In the genomic region with DNA sequence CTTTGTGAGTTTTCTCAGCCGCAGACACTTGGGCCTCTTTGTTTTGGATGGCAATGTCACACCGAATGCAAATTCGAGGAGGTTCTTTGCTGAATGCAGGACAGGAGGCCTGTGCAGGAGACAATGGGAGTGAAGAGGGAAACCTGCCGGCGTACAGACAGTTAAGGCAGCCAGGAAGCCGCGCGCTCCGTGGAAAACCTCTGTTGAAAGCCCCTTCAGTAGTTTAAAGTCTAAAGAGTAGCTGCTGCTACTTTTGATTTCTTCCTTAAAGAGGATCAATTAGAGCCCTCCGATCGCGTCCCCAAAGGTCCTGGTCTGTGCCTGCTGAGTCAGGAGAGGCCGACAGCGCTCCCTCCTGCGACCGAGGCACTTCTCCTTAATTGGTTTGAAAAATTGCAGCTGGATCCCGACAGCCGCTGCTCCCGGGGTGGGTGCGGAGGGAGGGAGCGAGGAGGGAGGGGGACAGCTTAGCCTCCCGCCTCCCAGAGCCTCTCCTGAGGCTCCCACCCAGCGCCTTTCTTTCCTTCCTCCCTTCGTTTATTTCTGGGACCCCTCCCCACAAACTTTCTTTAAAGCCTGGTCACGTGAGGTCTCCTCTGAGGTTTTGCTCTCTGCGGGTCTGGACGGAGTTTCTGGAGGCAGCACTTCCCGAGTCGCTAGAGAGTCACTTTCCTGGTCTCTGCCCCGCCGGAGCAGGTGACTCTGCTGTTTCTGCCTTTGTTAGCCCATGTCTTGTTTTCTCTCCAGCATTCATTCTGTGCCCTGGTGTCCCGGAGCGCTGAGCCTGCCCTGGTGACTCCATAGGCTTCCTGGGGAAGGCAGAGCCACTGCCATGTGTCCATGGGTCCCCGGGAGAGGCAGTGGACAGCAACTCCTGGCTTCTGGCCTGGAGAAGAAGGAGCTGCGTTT, we compare ENCODE assay signal across 8 cellular contexts. TPM values are rescaled to one million over a fixed set of nuclear protein-coding genes. Genes with fewer than 3 reads are reported as not detected.
DNase-seq lines count a peak whose midpoint lies in the region; ATAC-seq and TF ChIP-seq lines count a peak whose summit lies in the region.

No MANE protein-coding gene starts in this region.

- no peaks in the 10 kb centered on the region for H3F3A ChIP-seq in SK-N-SH (replicated peaks; ENCODE audit: insufficient read depth)

- H3K9me2 ChIP-seq in SK-N-SH, result no peaks in the 10 kb centered on the region

- H4K20me1 ChIP-seq in SK-N-SH (ENCODE audit: insufficient read depth), result no peaks in the 10 kb centered on the region

- TF ChIP-seq EP300 in SK-N-SH (IDR thresholded peaks at IDR 0.05; ENCODE audit: borderline replicate concordance in 1 of 2, low read depth in 1 of 2, low read length in 1 of 2) (no peak), esophagus muscularis mucosa (IDR thresholded peaks at IDR 0.05) (no peak)

- H3K4me3 ChIP-seq in AG04449 (ENCODE audit: low read depth, low read length) (peak overlapping the region; percentile 56), HL-60 (replicated peaks; ENCODE audit: insufficient read depth, low read length) (peak overlapping the region; percentile 47), SK-N-SH (ENCODE audit: low read depth in 2 of 2, low read length in 1 of 2) (peak overlapping the region in 1 of 2 experiments; percentile 24; a peak in 2 of 4 replicates), esophagus muscularis mucosa (peak overlapping the region; percentile 61 to 66 (median 64)), mucosa of descending colon (no peak overlapping the region)

- no peaks in the 10 kb centered on the region for H3K36me3 ChIP-seq in SK-N-SH (replicated peaks in 1 of 2; ENCODE audit: control insufficient read depth in 1 of 2, insufficient read depth in 2 of 2, low read length in 1 of 2)
- H3K36me3 ChIP-seq in esophagus muscularis mucosa, result no peaks in the 10 kb centered on the region
- H3K36me3 ChIP-seq in mucosa of descending colon (ENCODE audit: low read depth), result no peaks in the 10 kb centered on the region

- CTCF ChIA-PET in AG04449 (lab: Yijun Ruan, JAX) (interaction anchor here (0.9 to 1.5 kb wide), 7 partner anchors 9 to 713 kb away, joined by 3 to 6 read pairs (median 5); no protein-coding TSS in a partner anchor), SK-N-SH (lab: Yijun Ruan, JAX) (no interaction called here)

- H2AFZ ChIP-seq in SK-N-SH (ENCODE audit: low read depth), result peak overlapping the region; percentile 51; the same call in 1 of the 2 replicates

- H3K9ac ChIP-seq in SK-N-SH, result no peak overlapping the region

- TF ChIP-seq RAD21 in SK-N-SH (IDR thresholded peaks at IDR 0.05; ENCODE audit: low read length), result no peak

- H3K27me3 ChIP-seq in HL-60 (ENCODE audit: insufficient read depth, poor library complexity, severe bottlenecking), result no peaks in the 10 kb centered on the region
- H3K27me3 ChIP-seq in SK-N-SH (ENCODE audit: insufficient read depth), result no peaks in the 10 kb centered on the region
- no peaks in the 10 kb centered on the region for H3K27me3 ChIP-seq in esophagus muscularis mucosa

- POLR2A ChIA-PET in AG04449 (lab: Yijun Ruan, JAX), result interaction anchor here (0.6 kb wide), 1 partner anchor 540 kb away, joined by 3 read pairs; no protein-coding TSS in a partner anchor
- POLR2A ChIA-PET in SK-N-SH (lab: Yijun Ruan, JAX), result no interaction called here

- TF ChIP-seq CTCF in AG04449 (IDR thresholded peaks at IDR 0.05; ENCODE audit: insufficient read depth, low read length, missing control alignments) (peak; percentile 6), HL-60 (IDR thresholded peaks at IDR 0.05; ENCODE audit: insufficient read depth, low read length) (no peak), SK-N-SH (IDR thresholded peaks at IDR 0.05) (no peak), esophagus muscularis mucosa (IDR thresholded peaks at IDR 0.05) (peak; percentile 9 to 27 (median 20)), mucosa of descending colon (IDR thresholded peaks at IDR 0.05) (no peak)

- no peaks in the 10 kb centered on the region for H3K9me3 ChIP-seq in SK-N-SH
- no peaks in the 10 kb centered on the region for H3K9me3 ChIP-seq in esophagus muscularis mucosa
- H3K9me3 ChIP-seq in mucosa of descending colon, result no peaks in the 10 kb centered on the region

- 55% methylated on average over 33 of the region's 35 CpGs for WGBS in SK-N-SH (ENCODE audit: low lambda C conversion rate)
- 2% methylated on average over 28 of the region's 35 CpGs for WGBS in esophagus muscularis mucosa

- ATAC-seq in mucosa of descending colon, result peak; percentile 76

- H3K27ac ChIP-seq in HL-60 (replicated peaks), result peak overlapping the region; percentile 4; the same call in 1 of the 2 replicates
- H3K27ac ChIP-seq in SK-N-SH (ENCODE audit: low read depth in 2 of 2, low read length in 1 of 2), result no peak overlapping the region
- peak overlapping the region; percentile 87 to 92 (median 88) for H3K27ac ChIP-seq in esophagus muscularis mucosa (replicated peaks in 1 of 4)

- H3K4me2 ChIP-seq in SK-N-SH, result no peak overlapping the region

- intact Hi-C loops in esophagus muscularis mucosa (cut with DNase I), result loop anchor here (2.0 to 10.0 kb wide), 2 partner anchors 19 to 59 kb away; partner anchors contain the start of gene PPP1R3G
- intact Hi-C loops in mucosa of descending colon (cut with DNase I, micrococcal nuclease), result no loop called here

- H3K79me2 ChIP-seq in SK-N-SH (ENCODE audit: insufficient read depth), result no peaks in the 10 kb centered on the region

- no peaks in the 10 kb centered on the region; a peak in 1 of 4 replicates for H3K4me1 ChIP-seq in SK-N-SH (ENCODE audit: control insufficient read depth in 1 of 2, insufficient read depth in 2 of 2, low read depth in 1 of 2, low read length in 1 of 2)
- H3K4me1 ChIP-seq in esophagus muscularis mucosa, result peaks cover 8 to 34% (median 16%) of the 10 kb centered on the region in 4 donors
- no peaks in the 10 kb centered on the region for H3K4me1 ChIP-seq in mucosa of descending colon (ENCODE audit: low read depth)

- no peak for TF ChIP-seq POLR2A in esophagus muscularis mucosa (IDR thresholded peaks at IDR 0.05; ENCODE audit: low read depth)

- no peak for DNase-seq in AG04449 (ENCODE audit: low read depth, low spot score)
- peak in 1 of 2 experiments; percentile 54 for DNase-seq in HL-60 (ENCODE audit: low read depth in 1 of 2, low spot score in 1 of 2)
- DNase-seq in SK-N-SH, result peak; percentile 54
- DNase-seq in esophagus muscularis mucosa (ENCODE audit: extremely low spot score), result peak; percentile 91
- DNase-seq in mucosa of descending colon, result peak; percentile 54 to 66 (median 64)
- DNase-seq in ureter (ENCODE audit: low spot score), result peak; percentile 79
- DNase-seq in activated CD8-positive, alpha-beta memory T cell treated with anti-CD3 and anti-CD28 coated beads, Interleukin-2, amount 50 U/mL, for 48 hours, result no peak
- DNase-seq in HuH-7.5 (ENCODE audit: low spot score), result no peak

TF ChIP-seq in SK-N-SH, 30 proteins besides CTCF, POLR2A, EP300 and RAD21 (continues in another document):
- TF ChIP-seq SMC3 (IDR thresholded peaks at IDR 0.05; ENCODE audit: low read depth, low read length), result no peak
- TF ChIP-seq, protein P1, sequence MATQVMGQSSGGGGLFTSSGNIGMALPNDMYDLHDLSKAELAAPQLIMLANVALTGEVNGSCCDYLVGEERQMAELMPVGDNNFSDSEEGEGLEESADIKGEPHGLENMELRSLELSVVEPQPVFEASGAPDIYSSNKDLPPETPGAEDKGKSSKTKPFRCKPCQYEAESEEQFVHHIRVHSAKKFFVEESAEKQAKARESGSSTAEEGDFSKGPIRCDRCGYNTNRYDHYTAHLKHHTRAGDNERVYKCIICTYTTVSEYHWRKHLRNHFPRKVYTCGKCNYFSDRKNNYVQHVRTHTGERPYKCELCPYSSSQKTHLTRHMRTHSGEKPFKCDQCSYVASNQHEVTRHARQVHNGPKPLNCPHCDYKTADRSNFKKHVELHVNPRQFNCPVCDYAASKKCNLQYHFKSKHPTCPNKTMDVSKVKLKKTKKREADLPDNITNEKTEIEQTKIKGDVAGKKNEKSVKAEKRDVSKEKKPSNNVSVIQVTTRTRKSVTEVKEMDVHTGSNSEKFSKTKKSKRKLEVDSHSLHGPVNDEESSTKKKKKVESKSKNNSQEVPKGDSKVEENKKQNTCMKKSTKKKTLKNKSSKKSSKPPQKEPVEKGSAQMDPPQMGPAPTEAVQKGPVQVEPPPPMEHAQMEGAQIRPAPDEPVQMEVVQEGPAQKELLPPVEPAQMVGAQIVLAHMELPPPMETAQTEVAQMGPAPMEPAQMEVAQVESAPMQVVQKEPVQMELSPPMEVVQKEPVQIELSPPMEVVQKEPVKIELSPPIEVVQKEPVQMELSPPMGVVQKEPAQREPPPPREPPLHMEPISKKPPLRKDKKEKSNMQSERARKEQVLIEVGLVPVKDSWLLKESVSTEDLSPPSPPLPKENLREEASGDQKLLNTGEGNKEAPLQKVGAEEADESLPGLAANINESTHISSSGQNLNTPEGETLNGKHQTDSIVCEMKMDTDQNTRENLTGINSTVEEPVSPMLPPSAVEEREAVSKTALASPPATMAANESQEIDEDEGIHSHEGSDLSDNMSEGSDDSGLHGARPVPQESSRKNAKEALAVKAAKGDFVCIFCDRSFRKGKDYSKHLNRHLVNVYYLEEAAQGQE (IDR thresholded peaks at IDR 0.05; ENCODE audit: low read depth, low read length), result no peak
- TF ChIP-seq YY1 (IDR thresholded peaks at IDR 0.05; ENCODE audit: low read depth), result no peak
- TF ChIP-seq TCF12 (IDR thresholded peaks at IDR 0.05), result no peak
- TF ChIP-seq, protein P2, sequence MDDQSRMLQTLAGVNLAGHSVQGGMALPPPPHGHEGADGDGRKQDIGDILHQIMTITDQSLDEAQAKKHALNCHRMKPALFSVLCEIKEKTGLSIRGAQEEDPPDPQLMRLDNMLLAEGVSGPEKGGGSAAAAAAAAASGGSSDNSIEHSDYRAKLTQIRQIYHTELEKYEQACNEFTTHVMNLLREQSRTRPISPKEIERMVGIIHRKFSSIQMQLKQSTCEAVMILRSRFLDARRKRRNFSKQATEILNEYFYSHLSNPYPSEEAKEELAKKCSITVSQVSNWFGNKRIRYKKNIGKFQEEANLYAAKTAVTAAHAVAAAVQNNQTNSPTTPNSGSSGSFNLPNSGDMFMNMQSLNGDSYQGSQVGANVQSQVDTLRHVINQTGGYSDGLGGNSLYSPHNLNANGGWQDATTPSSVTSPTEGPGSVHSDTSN (IDR thresholded peaks at IDR 0.05), result no peak
- no peak for TF ChIP-seq TEAD4 (IDR thresholded peaks at IDR 0.05; ENCODE audit: borderline replicate concordance, insufficient read depth)

RNA-seq across cellular contexts. Expression of gene RPP40, which starts 22.3 kb away (rescaled TPM):
- 8.3 and 9.8 TPM in 2 replicates for polyA plus RNA-seq in SK-N-SH (2012; rRNA removed)
- 13.2 and 14.1 TPM in 2 replicates for polyA plus RNA-seq in SK-N-SH (2012; cell fraction: cytosol; rRNA removed)
- polyA plus RNA-seq in SK-N-SH (2012; cell fraction: nucleus; rRNA removed), result 3.9 and 9.2 TPM in 2 replicates
- total RNA-seq in esophagus muscularis mucosa, result 1 to 10 TPM; 2.5 to 7.9 (median 3.8) TPM
- 1 to 10 TPM; 3.4 to 5.6 (median 4.1) TPM for total RNA-seq in mucosa of descending colon
- total RNA-seq in ureter, result 14.6 TPM

RNA-seq across cellular contexts. Expression of gene PPP1R3G, which starts 59.0 kb away (rescaled TPM):
- polyA plus RNA-seq in SK-N-SH (2012; rRNA removed), result 0.08 and 0.10 TPM in 2 replicates
- 0.04 and 0.08 TPM in 2 replicates for polyA plus RNA-seq in SK-N-SH (2012; cell fraction: cytosol; rRNA removed)
- 0.09 and 0.12 TPM in 2 replicates for polyA plus RNA-seq in SK-N-SH (2012; cell fraction: nucleus; rRNA removed)
- total RNA-seq in esophagus muscularis mucosa, result 1 to 10 TPM; 3.0 to 7.9 (median 5.5) TPM
- 1 to 10 TPM in 1 of 3 donors, under 1 TPM in 2; 0.46 to 2.8 (median 0.55) TPM for total RNA-seq in mucosa of descending colon
- total RNA-seq in ureter, result 2.9 TPM

Comparison
In these comparisons a context has a peak if more than half of its experiments do, and no peak if none do; other contexts are left out.
1. DNase-seq: peak in SK-N-SH (single experiment), esophagus muscularis mucosa (single experiment), mucosa of descending colon (3 of 3) and ureter (single experiment); none in AG04449 (single experiment), activated CD8-positive, alpha-beta memory T cell treated with anti-CD3 and anti-CD28 coated beads, Interleukin-2, amount 50 U/mL, for 48 hours (single experiment) and HuH-7.5 (single experiment).
2. CTCF ChIP-seq: peak in AG04449 (single experiment) and esophagus muscularis mucosa (3 of 3); none in HL-60 (single experiment), SK-N-SH (single experiment) and mucosa of descending colon (single experiment).
3. H3K27ac ChIP-seq: peak in HL-60 (single experiment) and esophagus muscularis mucosa (4 of 4); none in SK-N-SH (0 of 2).